In genomic region chr17:50905460-50905803, GRCh38 we compare ENCODE assay signal across 1 cellular context.
TF ChIP-seq lines count a peak whose summit lies in the region.

No MANE protein-coding gene starts in this region.

TF ChIP-seq in HepG2, 621 proteins besides CTCF, POLR2A, EP300 and RAD21 (continued from another document and continues in another):
- TF ChIP-seq NR2F2 (IDR thresholded peaks at IDR 0.05; ENCODE audit: borderline replicate concordance, low read depth): peak; percentile 80; the same call in 1 of the 2 replicates
- no peak for TF ChIP-seq FOXA1 (IDR thresholded peaks at IDR 0.05)
- peak; percentile 62 for TF ChIP-seq FOXA1 (CRISPR knock-in tag; IDR thresholded peaks at IDR 0.05)
- peak; percentile 39 for TF ChIP-seq SKI (IDR thresholded peaks at IDR 0.05; ENCODE audit: partially characterized antibody)
- TF ChIP-seq ZNF746 (CRISPR knock-in tag; IDR thresholded peaks at IDR 0.05): peak; percentile 76
- no peak for TF ChIP-seq SRSF1 (optimal IDR thresholded peaks at IDR 0.05; ENCODE audit: low read depth, low read length)
- TF ChIP-seq ZSCAN31 (CRISPR knock-in tag; IDR thresholded peaks at IDR 0.05; ENCODE audit: low read depth): peak; percentile 84
- TF ChIP-seq ZNF24 (IDR thresholded peaks at IDR 0.05): no peak
- no peak for TF ChIP-seq PRDM15 (CRISPR knock-in tag; IDR thresholded peaks at IDR 0.05)
- TF ChIP-seq, protein P1, sequence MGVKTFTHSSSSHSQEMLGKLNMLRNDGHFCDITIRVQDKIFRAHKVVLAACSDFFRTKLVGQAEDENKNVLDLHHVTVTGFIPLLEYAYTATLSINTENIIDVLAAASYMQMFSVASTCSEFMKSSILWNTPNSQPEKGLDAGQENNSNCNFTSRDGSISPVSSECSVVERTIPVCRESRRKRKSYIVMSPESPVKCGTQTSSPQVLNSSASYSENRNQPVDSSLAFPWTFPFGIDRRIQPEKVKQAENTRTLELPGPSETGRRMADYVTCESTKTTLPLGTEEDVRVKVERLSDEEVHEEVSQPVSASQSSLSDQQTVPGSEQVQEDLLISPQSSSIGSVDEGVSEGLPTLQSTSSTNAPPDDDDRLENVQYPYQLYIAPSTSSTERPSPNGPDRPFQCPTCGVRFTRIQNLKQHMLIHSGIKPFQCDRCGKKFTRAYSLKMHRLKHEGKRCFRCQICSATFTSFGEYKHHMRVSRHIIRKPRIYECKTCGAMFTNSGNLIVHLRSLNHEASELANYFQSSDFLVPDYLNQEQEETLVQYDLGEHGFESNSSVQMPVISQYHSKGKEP (CRISPR knock-in tag; IDR thresholded peaks at IDR 0.05): no peak; the same call in 1 of the 2 replicates
- 0 out of 2 replicates have a peak, but pooled peaks have one; percentile 39 for TF ChIP-seq DDIT3 (CRISPR knock-in tag; IDR thresholded peaks at IDR 0.05)
- TF ChIP-seq, protein P2, sequence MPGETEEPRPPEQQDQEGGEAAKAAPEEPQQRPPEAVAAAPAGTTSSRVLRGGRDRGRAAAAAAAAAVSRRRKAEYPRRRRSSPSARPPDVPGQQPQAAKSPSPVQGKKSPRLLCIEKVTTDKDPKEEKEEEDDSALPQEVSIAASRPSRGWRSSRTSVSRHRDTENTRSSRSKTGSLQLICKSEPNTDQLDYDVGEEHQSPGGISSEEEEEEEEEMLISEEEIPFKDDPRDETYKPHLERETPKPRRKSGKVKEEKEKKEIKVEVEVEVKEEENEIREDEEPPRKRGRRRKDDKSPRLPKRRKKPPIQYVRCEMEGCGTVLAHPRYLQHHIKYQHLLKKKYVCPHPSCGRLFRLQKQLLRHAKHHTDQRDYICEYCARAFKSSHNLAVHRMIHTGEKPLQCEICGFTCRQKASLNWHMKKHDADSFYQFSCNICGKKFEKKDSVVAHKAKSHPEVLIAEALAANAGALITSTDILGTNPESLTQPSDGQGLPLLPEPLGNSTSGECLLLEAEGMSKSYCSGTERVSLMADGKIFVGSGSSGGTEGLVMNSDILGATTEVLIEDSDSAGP (CRISPR knock-in tag; IDR thresholded peaks at IDR 0.05; ENCODE audit: borderline replicate concordance): peak; percentile 63; the same call in 1 of the 2 replicates
- no peak for TF ChIP-seq TEF (CRISPR knock-in tag; IDR thresholded peaks at IDR 0.05)
- peak; percentile 58; the same call in 1 of the 2 replicates for TF ChIP-seq IRF2 (CRISPR knock-in tag; IDR thresholded peaks at IDR 0.05)
- no peak for TF ChIP-seq ZNF451 (CRISPR knock-in tag; IDR thresholded peaks at IDR 0.05)
- TF ChIP-seq ARID2 (CRISPR knock-in tag; IDR thresholded peaks at IDR 0.05; ENCODE audit: borderline replicate concordance): 0 out of 2 replicates have a peak, but pooled peaks have one; percentile 12
- TF ChIP-seq, protein P3, sequence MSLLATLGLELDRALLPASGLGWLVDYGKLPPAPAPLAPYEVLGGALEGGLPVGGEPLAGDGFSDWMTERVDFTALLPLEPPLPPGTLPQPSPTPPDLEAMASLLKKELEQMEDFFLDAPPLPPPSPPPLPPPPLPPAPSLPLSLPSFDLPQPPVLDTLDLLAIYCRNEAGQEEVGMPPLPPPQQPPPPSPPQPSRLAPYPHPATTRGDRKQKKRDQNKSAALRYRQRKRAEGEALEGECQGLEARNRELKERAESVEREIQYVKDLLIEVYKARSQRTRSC (CRISPR knock-in tag; IDR thresholded peaks at IDR 0.05; ENCODE audit: low read depth): no peak
- TF ChIP-seq ZNF484 (CRISPR knock-in tag; IDR thresholded peaks at IDR 0.05; ENCODE audit: borderline replicate concordance, low read depth): no peak
- TF ChIP-seq, protein P4, sequence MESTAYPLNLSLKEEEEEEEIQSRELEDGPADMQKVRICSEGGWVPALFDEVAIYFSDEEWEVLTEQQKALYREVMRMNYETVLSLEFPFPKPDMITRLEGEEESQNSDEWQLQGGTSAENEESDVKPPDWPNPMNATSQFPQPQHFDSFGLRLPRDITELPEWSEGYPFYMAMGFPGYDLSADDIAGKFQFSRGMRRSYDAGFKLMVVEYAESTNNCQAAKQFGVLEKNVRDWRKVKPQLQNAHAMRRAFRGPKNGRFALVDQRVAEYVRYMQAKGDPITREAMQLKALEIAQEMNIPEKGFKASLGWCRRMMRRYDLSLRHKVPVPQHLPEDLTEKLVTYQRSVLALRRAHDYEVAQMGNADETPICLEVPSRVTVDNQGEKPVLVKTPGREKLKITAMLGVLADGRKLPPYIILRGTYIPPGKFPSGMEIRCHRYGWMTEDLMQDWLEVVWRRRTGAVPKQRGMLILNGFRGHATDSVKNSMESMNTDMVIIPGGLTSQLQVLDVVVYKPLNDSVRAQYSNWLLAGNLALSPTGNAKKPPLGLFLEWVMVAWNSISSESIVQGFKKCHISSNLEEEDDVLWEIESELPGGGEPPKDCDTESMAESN (CRISPR knock-in tag; conservative IDR thresholded peaks at IDR 0.05): no peak
- TF ChIP-seq ZNF615 (CRISPR knock-in tag; IDR thresholded peaks at IDR 0.05; ENCODE audit: borderline replicate concordance): 0 out of 2 replicates have a peak, but pooled peaks have one; percentile 46
- TF ChIP-seq, protein P5, sequence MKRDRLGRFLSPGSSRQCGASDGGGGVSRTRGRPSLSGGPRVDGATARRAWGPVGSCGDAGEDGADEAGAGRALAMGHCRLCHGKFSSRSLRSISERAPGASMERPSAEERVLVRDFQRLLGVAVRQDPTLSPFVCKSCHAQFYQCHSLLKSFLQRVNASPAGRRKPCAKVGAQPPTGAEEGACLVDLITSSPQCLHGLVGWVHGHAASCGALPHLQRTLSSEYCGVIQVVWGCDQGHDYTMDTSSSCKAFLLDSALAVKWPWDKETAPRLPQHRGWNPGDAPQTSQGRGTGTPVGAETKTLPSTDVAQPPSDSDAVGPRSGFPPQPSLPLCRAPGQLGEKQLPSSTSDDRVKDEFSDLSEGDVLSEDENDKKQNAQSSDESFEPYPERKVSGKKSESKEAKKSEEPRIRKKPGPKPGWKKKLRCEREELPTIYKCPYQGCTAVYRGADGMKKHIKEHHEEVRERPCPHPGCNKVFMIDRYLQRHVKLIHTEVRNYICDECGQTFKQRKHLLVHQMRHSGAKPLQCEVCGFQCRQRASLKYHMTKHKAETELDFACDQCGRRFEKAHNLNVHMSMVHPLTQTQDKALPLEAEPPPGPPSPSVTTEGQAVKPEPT (CRISPR knock-in tag; IDR thresholded peaks at IDR 0.05; ENCODE audit: low read depth): no peak
- TF ChIP-seq TMF1 (CRISPR knock-in tag; IDR thresholded peaks at IDR 0.05; ENCODE audit: low read depth): no peak
- TF ChIP-seq MAZ (IDR thresholded peaks at IDR 0.05; ENCODE audit: borderline replicate concordance, low read depth, low read length): no peak
- TF ChIP-seq MAZ (CRISPR knock-in tag; IDR thresholded peaks at IDR 0.05; ENCODE audit: low read depth): peak; percentile 88
- no peak for TF ChIP-seq SRF (IDR thresholded peaks at IDR 0.05; ENCODE audit: low read depth, low read length)
- TF ChIP-seq HES4 (CRISPR knock-in tag; IDR thresholded peaks at IDR 0.05; ENCODE audit: borderline replicate concordance): no peak
- TF ChIP-seq ZNF337 (CRISPR knock-in tag; IDR thresholded peaks at IDR 0.05; ENCODE audit: borderline replicate concordance, low read depth): no peak
- no peak for TF ChIP-seq KLF13 (CRISPR knock-in tag; IDR thresholded peaks at IDR 0.05)
- TF ChIP-seq ZNF780A (CRISPR knock-in tag; IDR thresholded peaks at IDR 0.05): no peak
- TF ChIP-seq, protein P6, sequence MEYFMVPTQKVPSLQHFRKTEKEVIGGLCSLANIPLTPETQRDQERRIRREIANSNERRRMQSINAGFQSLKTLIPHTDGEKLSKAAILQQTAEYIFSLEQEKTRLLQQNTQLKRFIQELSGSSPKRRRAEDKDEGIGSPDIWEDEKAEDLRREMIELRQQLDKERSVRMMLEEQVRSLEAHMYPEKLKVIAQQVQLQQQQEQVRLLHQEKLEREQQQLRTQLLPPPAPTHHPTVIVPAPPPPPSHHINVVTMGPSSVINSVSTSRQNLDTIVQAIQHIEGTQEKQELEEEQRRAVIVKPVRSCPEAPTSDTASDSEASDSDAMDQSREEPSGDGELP (IDR thresholded peaks at IDR 0.05; ENCODE audit: borderline replicate concordance, low read depth): peak; percentile 98
- TF ChIP-seq NFIB (CRISPR knock-in tag; IDR thresholded peaks at IDR 0.05; ENCODE audit: borderline replicate concordance): no peak
- TF ChIP-seq, protein P7, sequence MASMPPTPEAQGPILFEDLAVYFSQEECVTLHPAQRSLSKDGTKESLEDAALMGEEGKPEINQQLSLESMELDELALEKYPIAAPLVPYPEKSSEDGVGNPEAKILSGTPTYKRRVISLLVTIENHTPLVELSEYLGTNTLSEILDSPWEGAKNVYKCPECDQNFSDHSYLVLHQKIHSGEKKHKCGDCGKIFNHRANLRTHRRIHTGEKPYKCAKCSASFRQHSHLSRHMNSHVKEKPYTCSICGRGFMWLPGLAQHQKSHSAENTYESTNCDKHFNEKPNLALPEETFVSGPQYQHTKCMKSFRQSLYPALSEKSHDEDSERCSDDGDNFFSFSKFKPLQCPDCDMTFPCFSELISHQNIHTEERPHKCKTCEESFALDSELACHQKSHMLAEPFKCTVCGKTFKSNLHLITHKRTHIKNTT (CRISPR knock-in tag; IDR thresholded peaks at IDR 0.05): no peak
- no peak for TF ChIP-seq CENPX (CRISPR knock-in tag; IDR thresholded peaks at IDR 0.05)
- TF ChIP-seq, protein P8, sequence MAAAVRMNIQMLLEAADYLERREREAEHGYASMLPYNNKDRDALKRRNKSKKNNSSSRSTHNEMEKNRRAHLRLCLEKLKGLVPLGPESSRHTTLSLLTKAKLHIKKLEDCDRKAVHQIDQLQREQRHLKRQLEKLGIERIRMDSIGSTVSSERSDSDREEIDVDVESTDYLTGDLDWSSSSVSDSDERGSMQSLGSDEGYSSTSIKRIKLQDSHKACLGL (CRISPR knock-in tag; IDR thresholded peaks at IDR 0.05): no peak
- TF ChIP-seq, protein P9, sequence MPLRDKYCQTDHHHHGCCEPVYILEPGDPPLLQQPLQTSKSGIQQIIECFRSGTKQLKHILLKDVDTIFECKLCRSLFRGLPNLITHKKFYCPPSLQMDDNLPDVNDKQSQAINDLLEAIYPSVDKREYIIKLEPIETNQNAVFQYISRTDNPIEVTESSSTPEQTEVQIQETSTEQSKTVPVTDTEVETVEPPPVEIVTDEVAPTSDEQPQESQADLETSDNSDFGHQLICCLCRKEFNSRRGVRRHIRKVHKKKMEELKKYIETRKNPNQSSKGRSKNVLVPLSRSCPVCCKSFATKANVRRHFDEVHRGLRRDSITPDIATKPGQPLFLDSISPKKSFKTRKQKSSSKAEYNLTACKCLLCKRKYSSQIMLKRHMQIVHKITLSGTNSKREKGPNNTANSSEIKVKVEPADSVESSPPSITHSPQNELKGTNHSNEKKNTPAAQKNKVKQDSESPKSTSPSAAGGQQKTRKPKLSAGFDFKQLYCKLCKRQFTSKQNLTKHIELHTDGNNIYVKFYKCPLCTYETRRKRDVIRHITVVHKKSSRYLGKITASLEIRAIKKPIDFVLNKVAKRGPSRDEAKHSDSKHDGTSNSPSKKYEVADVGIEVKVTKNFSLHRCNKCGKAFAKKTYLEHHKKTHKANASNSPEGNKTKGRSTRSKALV (CRISPR knock-in tag; IDR thresholded peaks at IDR 0.05): no peak
- TF ChIP-seq PAX8 (CRISPR knock-in tag; IDR thresholded peaks at IDR 0.05; ENCODE audit: borderline replicate concordance): no peak; the same call in 1 of the 2 replicates
- TF ChIP-seq BRCA1 (CRISPR knock-in tag; IDR thresholded peaks at IDR 0.05): no peak
- no peak for TF ChIP-seq ZNF382 (CRISPR knock-in tag; IDR thresholded peaks at IDR 0.05; ENCODE audit: borderline replicate concordance)
- peak; percentile 97 for TF ChIP-seq RFXAP (CRISPR knock-in tag; IDR thresholded peaks at IDR 0.05; ENCODE audit: borderline replicate concordance)
- TF ChIP-seq SOX5 (CRISPR knock-in tag; IDR thresholded peaks at IDR 0.05; ENCODE audit: borderline replicate concordance): peak; percentile 83
- no peak for TF ChIP-seq NFRKB (IDR thresholded peaks at IDR 0.05)
- no peak for TF ChIP-seq LCORL (IDR thresholded peaks at IDR 0.05)
- peak; percentile 39; the same call in 1 of the 2 replicates for TF ChIP-seq LCORL (CRISPR knock-in tag; IDR thresholded peaks at IDR 0.05)
- TF ChIP-seq MED1 (CRISPR knock-in tag; IDR thresholded peaks at IDR 0.05): peak; percentile 85
- peak; percentile 57 for TF ChIP-seq ZGPAT (CRISPR knock-in tag; IDR thresholded peaks at IDR 0.05)
- 0 out of 2 replicates have a peak, but pooled peaks have one; percentile 20 for TF ChIP-seq ZNF546 (CRISPR knock-in tag; conservative IDR thresholded peaks at IDR 0.05)
